ENCODE assay signal across 7 cellular contexts in genomic region chrX:74614193-74614909, GRCh38. TPM values are rescaled to one million over a fixed set of nuclear protein-coding genes. Genes with fewer than 3 reads are reported as not detected.
DNase-seq lines count a peak whose midpoint lies in the region; ATAC-seq and TF ChIP-seq lines count a peak whose summit lies in the region.

RLIM (minus strand) TSS chrX:74614624; CDS start chrX:74595977, 18,647 bp downstream.

- DNase-seq in NCI-H2081 (lab: John Stamatoyannopoulos, UW) (peak; percentile 94 to 96), T1000 (lab: John Stamatoyannopoulos, UW) (peak; percentile 93), astrocyte of the hippocampus (ENCODE audit: low read depth, low spot score) (peak; percentile 97), hepatocyte (ENCODE audit: low spot score) (peak; percentile 94), renal cortical epithelial cell (ENCODE audit: low read depth) (peak; percentile 88)

- H3K9me2 ChIP-seq in hepatocyte (replicated peaks; ENCODE audit: insufficient read depth): no peaks in the 10 kb centered on the region

- H3K79me2 ChIP-seq in hepatocyte: peaks cover 48% of the 10 kb centered on the region

- no peaks in the 10 kb centered on the region for H3K4me1 ChIP-seq in hepatocyte (ENCODE audit: insufficient read depth)

- peak within 1 kb of the TSS; percentile 98 for H3K27ac ChIP-seq in hepatocyte

- H3K9me3 ChIP-seq in hepatocyte (ENCODE audit: low read depth): no peaks in the 10 kb centered on the region

- H3K36me3 ChIP-seq in hepatocyte (replicated peaks; ENCODE audit: insufficient read depth, low read depth): no peaks in the 10 kb centered on the region

- WGBS in hepatocyte (ENCODE audit: low lambda C conversion rate, missing lambda C conversion rate): 47% methylated on average over 57 of the region's 59 CpGs

- no peak for TF ChIP-seq CTCF in hepatocyte (IDR thresholded peaks at IDR 0.05; ENCODE audit: poor library complexity)

- H3K4me2 ChIP-seq in hepatocyte: peak within 1 kb of the TSS; percentile 72

- H3K27me3 ChIP-seq in hepatocyte: no peaks in the 10 kb centered on the region

- peaks cover 6% of the 10 kb centered on the region for H4K20me1 ChIP-seq in hepatocyte (ENCODE audit: insufficient read depth, poor library complexity, severe bottlenecking)

- peak within 1 kb of the TSS; percentile 79 for H3K4me3 ChIP-seq in hepatocyte

- H2AFZ ChIP-seq in hepatocyte: peak within 1 kb of the TSS; percentile 70

- ATAC-seq in GM18508 (IDR thresholded peaks at IDR 0.05; ENCODE audit: insufficient read depth, unreplicated experiment): peak; percentile 88
- ATAC-seq in HG03025 (IDR thresholded peaks at IDR 0.05; ENCODE audit: low FRiP score, unreplicated experiment): peak; percentile 97

RNA-seq across cellular contexts. Expression of gene RLIM, which starts in this region (rescaled TPM):
- total RNA-seq in hepatocyte (42.0 and 49.2 TPM in 2 replicates), renal cortical epithelial cell (70.5 and 80.4 TPM in 2 replicates)
- 9.1 and 9.6 TPM in 2 replicates for polyA plus RNA-seq in hepatocyte

Comparison
In these comparisons a context has a peak if more than half of its experiments do, and no peak if none do; other contexts are left out.
1. Peak in every context shown above with its lines: DNase-seq, ATAC-seq, H3K4me3 ChIP-seq and H3K27ac ChIP-seq.